Comparison of ENCODE assay signal across 14 cellular contexts in the genomic region with DNA sequence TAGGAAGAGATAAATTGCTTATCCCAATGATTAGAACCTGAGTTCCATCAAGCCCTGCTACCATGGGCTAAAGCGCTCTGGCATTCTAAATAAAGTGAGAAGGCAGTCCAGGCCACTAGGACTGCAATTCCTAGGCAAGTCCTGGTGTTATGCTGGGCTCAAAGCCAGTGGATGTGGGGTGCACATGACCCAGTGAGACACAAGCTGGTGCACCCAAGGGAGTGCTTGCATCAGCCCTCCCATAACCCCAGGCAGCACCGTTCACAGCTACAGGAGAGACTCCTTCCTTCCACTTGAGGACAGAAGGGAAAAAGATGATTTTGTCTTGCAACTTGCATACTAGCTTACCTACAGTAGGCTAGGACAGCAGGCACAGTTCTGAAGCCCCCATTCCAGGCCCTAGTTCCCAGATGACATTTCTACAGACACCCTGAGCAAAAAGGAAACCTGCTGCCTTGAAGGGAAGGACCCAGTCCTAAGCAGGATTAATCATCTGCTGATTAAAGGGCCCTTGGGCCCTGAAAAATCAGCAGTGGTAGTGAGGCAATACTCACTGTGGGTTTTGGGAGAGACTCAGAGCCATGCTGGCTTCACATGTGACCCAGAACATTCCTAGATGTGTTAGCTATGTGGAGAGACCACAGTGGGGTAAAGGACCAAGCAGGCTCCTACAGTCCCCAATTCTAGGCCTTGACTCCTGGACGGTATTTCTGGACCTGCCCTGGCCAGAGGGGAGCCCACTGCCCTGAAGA.
"Had no signal": no experiment of that assay in that cellular context is flagged by ENCODE, and none has a peak within 500 bp of the region (broad histone marks: within the 10 kb centered on the region; RNA-seq: fewer than 3 reads in every experiment).

No MANE protein-coding gene starts in this region.

- H3K27ac ChIP-seq: epithelial cell of prostate, tibial nerve, uterus had no signal

- H3K27me3 ChIP-seq: tibial nerve, uterus had no signal

- H3K4me1 ChIP-seq: tibial nerve, uterus had no signal

- H3K9me3 ChIP-seq: uterus had no signal

- DNase-seq: activated CD4-positive, alpha-beta T cell treated with anti-CD3 and anti-CD28 coated beads, Interleukin-2, amount 50 U/mL, for 4 hours; activated effector memory CD4-positive, alpha-beta T cell treated with anti-CD3 and anti-CD28 coated beads, Interleukin-2, amount 50 U/mL, for 16 hours; activated naive CD4-positive, alpha-beta T cell treated with anti-CD3 and anti-CD28 coated beads, Interleukin-2, amount 50 U/mL, for 16 hours; activated T-cell treated with anti-CD3 and anti-CD28 coated beads, Interleukin-2, amount 50 U/mL, for 72 hours; aorta; effector memory CD4-positive, alpha-beta T cell; hippocampal formation; midbrain; stimulated activated CD8-positive, alpha-beta memory T cell treated with anti-CD3 and anti-CD28 coated beads, Interleukin-4, amount 100 ng/mL, for 48 hours; stimulated activated naive CD4-positive, alpha-beta T cell; T-helper 17 cell; uterus had no signal

- H3K4me3 ChIP-seq: tibial nerve, uterus had no signal

- H3K36me3 ChIP-seq: tibial nerve, uterus had no signal
